Comparison of ENCODE assay signal across 2 cellular contexts in genomic region chr7:123227666-123228065, GRCh38. TPM values are rescaled to one million over a fixed set of nuclear protein-coding genes. Genes with fewer than 3 reads are reported as not detected.
"Had no signal": no experiment of that assay in that cellular context is flagged by ENCODE, and none has a peak within 500 bp of the region (broad histone marks: within the 10 kb centered on the region; RNA-seq: fewer than 3 reads in every experiment).

No MANE protein-coding gene starts in this region.

RNA-seq across cellular contexts. Expression of gene SLC13A1, which starts 27.9 kb away (rescaled TPM):
- total RNA-seq: G401 had no signal
- polyA plus RNA-seq: GM12878 had no signal
